ENCODE assay signal across 26 cellular contexts in genomic region chr16:26709754-26710153, GRCh38.
"Had no signal": no experiment of that assay in that cellular context is flagged by ENCODE, and none has a peak within 500 bp of the region (broad histone marks: within the 10 kb centered on the region; RNA-seq: fewer than 3 reads in every experiment).

No MANE protein-coding gene starts in this region.

- H3K4me2 ChIP-seq: neural progenitor cell, smooth muscle cell had no signal

- H3K36me3 ChIP-seq: neural progenitor cell, ovary, spleen, suprapubic skin, tibial artery, transverse colon, upper lobe of right lung, uterus had no signal

- H3K79me2 ChIP-seq: parathyroid adenoma had no signal

- H2AFZ ChIP-seq: parathyroid adenoma had no signal

- DNase-seq: natural killer cell; occipital lobe; ovary; posterior cingulate gyrus; psoas muscle; right cardiac atrium; spleen; stimulated activated CD4-positive, alpha-beta T cell treated with anti-CD3 and anti-CD28 coated beads, Interleukin-12 subunit alpha, Interleukin-12 subunit beta, amount 100 ng/mL, for 4 hours; stimulated activated CD4-positive, alpha-beta T cell treated with anti-CD3 and anti-CD28 coated beads, Interleukin-1b, Interleukin-23, amount 100 ng/mL, for 48 hours; stimulated activated CD4-positive, alpha-beta T cell treated with anti-CD3 and anti-CD28 coated beads, Interleukin-4, amount 100 ng/mL, for 1 hour; stimulated activated CD4-positive, alpha-beta T cell treated with anti-CD3 and anti-CD28 coated beads, Interleukin-4, amount 100 ng/mL, for 4 hours; stimulated activated CD8-positive, alpha-beta memory T cell treated with anti-CD3 and anti-CD28 coated beads, Interleukin-4, amount 100 ng/mL, for 48 hours; stimulated activated naive CD4-positive, alpha-beta T cell; stimulated activated naive CD8-positive, alpha-beta T cell treated with anti-CD3 and anti-CD28 coated beads, Interleukin-15, amount 100 ng/mL, for 72 hours; stimulated activated naive CD8-positive, alpha-beta T cell treated with anti-CD3 and anti-CD28 coated beads, Interleukin-15, Interleukin-2, amounts not matched to agents 100 U/mL and 50 U/mL, for 24 hours; substantia nigra; tibial artery; transverse colon; upper lobe of right lung; uterus had no signal

- H3K9ac ChIP-seq: neural progenitor cell, parathyroid adenoma had no signal

- H3K4me1 ChIP-seq: parathyroid adenoma, psoas muscle, spleen, suprapubic skin, testis, tibial artery, transverse colon, upper lobe of right lung, uterus had no signal

- H3K27ac ChIP-seq: ovary, parathyroid adenoma, psoas muscle, skin epidermis, spleen, suprapubic skin, testis, tibial artery, transverse colon, upper lobe of right lung, uterus had no signal

- H3K4me3 ChIP-seq: neural progenitor cell, ovary, psoas muscle, skin epidermis, smooth muscle cell, spleen, suprapubic skin, testis, tibial artery, transverse colon, upper lobe of right lung, uterus had no signal

- H3K27me3 ChIP-seq: neural progenitor cell, ovary, suprapubic skin, testis, tibial artery, transverse colon, upper lobe of right lung, uterus had no signal

- H3K9me3 ChIP-seq: ovary, psoas muscle, suprapubic skin, testis, tibial artery, transverse colon, upper lobe of right lung, uterus had no signal
